1 cellular context compared by ENCODE assay signal in the genomic region with DNA sequence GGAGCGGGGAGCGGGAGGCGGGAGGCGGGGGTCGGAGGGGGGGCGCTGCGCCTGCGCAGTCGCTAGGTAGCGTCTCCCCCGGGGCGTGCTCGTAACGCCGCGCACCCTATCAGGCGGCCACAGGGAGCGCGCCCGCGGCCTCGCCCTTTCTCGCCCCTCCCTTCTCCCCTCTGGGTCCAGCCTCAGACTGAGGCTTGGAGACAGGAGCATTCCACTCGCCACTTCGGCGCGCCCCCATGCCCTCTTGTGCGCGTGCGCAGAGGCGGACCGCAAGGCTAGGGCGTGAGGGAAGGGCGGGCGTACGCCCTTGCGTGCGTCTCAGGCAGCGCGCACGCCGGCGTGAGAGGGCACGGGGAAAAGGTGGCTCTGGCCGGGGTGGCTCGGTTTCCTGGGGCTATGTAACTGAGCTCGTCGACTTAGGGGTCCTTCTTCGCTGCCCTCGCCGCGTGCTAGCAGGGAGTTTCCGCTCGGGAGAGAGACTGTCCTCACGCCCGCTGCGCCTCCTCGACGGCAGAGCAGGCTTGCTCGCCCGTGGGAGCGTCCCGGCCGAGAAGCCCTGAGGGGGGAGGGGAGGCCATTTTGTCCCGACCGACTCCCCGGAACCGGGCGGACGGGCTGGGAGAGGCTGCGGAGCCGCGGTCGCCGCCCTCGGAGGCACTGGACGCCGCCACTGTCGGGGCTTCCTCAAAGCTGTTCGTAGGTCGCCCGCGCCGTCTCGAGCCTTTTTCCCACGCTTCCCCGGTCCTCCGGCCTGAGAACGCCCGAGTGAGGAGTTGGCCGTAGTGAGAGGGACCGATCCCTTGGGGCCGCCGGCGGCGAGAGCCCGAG.
TF ChIP-seq lines count a peak whose summit lies in the region.

A gene (plus strand): TSS at position 316 of the 828 bp plus-strand sequence. CDS start 525 bp downstream, outside the sequence.

TF ChIP-seq in HepG2, 621 proteins besides CTCF, POLR2A, EP300 and RAD21 (continued from another document and continues in another):
- TF ChIP-seq, protein P1, sequence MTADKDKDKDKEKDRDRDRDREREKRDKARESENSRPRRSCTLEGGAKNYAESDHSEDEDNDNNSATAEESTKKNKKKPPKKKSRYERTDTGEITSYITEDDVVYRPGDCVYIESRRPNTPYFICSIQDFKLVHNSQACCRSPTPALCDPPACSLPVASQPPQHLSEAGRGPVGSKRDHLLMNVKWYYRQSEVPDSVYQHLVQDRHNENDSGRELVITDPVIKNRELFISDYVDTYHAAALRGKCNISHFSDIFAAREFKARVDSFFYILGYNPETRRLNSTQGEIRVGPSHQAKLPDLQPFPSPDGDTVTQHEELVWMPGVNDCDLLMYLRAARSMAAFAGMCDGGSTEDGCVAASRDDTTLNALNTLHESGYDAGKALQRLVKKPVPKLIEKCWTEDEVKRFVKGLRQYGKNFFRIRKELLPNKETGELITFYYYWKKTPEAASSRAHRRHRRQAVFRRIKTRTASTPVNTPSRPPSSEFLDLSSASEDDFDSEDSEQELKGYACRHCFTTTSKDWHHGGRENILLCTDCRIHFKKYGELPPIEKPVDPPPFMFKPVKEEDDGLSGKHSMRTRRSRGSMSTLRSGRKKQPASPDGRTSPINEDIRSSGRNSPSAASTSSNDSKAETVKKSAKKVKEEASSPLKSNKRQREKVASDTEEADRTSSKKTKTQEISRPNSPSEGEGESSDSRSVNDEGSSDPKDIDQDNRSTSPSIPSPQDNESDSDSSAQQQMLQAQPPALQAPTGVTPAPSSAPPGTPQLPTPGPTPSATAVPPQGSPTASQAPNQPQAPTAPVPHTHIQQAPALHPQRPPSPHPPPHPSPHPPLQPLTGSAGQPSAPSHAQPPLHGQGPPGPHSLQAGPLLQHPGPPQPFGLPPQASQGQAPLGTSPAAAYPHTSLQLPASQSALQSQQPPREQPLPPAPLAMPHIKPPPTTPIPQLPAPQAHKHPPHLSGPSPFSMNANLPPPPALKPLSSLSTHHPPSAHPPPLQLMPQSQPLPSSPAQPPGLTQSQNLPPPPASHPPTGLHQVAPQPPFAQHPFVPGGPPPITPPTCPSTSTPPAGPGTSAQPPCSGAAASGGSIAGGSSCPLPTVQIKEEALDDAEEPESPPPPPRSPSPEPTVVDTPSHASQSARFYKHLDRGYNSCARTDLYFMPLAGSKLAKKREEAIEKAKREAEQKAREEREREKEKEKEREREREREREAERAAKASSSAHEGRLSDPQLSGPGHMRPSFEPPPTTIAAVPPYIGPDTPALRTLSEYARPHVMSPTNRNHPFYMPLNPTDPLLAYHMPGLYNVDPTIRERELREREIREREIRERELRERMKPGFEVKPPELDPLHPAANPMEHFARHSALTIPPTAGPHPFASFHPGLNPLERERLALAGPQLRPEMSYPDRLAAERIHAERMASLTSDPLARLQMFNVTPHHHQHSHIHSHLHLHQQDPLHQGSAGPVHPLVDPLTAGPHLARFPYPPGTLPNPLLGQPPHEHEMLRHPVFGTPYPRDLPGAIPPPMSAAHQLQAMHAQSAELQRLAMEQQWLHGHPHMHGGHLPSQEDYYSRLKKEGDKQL (CRISPR knock-in tag; IDR thresholded peaks at IDR 0.05; ENCODE audit: low read depth), result 0 out of 2 replicates have a peak, but pooled peaks have one; percentile 24
- TF ChIP-seq, protein P2, sequence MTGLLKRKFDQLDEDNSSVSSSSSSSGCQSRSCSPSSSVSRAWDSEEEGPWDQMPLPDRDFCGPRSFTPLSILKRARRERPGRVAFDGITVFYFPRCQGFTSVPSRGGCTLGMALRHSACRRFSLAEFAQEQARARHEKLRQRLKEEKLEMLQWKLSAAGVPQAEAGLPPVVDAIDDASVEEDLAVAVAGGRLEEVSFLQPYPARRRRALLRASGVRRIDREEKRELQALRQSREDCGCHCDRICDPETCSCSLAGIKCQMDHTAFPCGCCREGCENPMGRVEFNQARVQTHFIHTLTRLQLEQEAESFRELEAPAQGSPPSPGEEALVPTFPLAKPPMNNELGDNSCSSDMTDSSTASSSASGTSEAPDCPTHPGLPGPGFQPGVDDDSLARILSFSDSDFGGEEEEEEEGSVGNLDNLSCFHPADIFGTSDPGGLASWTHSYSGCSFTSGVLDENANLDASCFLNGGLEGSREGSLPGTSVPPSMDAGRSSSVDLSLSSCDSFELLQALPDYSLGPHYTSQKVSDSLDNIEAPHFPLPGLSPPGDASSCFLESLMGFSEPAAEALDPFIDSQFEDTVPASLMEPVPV (CRISPR knock-in tag; IDR thresholded peaks at IDR 0.05), result no peak; the same call in none of the 2 replicates
- TF ChIP-seq SPEN (CRISPR knock-in tag; IDR thresholded peaks at IDR 0.05; ENCODE audit: low read depth), result peak; percentile 91
- TF ChIP-seq ZNF878 (CRISPR knock-in tag; IDR thresholded peaks at IDR 0.05), result no peak
- TF ChIP-seq SYNCRIP (IDR thresholded peaks at IDR 0.05; ENCODE audit: insufficient read depth, low read depth, low read length), result no peak
- TF ChIP-seq, protein P3, sequence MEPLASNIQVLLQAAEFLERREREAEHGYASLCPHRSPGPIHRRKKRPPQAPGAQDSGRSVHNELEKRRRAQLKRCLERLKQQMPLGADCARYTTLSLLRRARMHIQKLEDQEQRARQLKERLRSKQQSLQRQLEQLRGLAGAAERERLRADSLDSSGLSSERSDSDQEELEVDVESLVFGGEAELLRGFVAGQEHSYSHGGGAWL (CRISPR knock-in tag; IDR thresholded peaks at IDR 0.05), result peak; percentile 91
- TF ChIP-seq CREB1 (IDR thresholded peaks at IDR 0.05), result peak; percentile 55; the same call in 1 of the 2 replicates
- 0 out of 2 replicates have a peak, but pooled peaks have one; percentile 43 for TF ChIP-seq CREB1 (CRISPR knock-in tag; IDR thresholded peaks at IDR 0.05)
- TF ChIP-seq ZBTB1 (CRISPR knock-in tag; IDR thresholded peaks at IDR 0.05; ENCODE audit: borderline replicate concordance), result no peak
- TF ChIP-seq ZSCAN20 (CRISPR knock-in tag; IDR thresholded peaks at IDR 0.05; ENCODE audit: borderline replicate concordance), result peak; percentile 96; the same call in 1 of the 2 replicates
- peak; percentile 96 for TF ChIP-seq POLR2G (IDR thresholded peaks at IDR 0.05; ENCODE audit: low read depth, low read length)
- TF ChIP-seq, protein P4, sequence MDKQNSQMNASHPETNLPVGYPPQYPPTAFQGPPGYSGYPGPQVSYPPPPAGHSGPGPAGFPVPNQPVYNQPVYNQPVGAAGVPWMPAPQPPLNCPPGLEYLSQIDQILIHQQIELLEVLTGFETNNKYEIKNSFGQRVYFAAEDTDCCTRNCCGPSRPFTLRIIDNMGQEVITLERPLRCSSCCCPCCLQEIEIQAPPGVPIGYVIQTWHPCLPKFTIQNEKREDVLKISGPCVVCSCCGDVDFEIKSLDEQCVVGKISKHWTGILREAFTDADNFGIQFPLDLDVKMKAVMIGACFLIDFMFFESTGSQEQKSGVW (CRISPR knock-in tag; IDR thresholded peaks at IDR 0.05; ENCODE audit: borderline replicate concordance), result no peak
- TF ChIP-seq, protein P5, sequence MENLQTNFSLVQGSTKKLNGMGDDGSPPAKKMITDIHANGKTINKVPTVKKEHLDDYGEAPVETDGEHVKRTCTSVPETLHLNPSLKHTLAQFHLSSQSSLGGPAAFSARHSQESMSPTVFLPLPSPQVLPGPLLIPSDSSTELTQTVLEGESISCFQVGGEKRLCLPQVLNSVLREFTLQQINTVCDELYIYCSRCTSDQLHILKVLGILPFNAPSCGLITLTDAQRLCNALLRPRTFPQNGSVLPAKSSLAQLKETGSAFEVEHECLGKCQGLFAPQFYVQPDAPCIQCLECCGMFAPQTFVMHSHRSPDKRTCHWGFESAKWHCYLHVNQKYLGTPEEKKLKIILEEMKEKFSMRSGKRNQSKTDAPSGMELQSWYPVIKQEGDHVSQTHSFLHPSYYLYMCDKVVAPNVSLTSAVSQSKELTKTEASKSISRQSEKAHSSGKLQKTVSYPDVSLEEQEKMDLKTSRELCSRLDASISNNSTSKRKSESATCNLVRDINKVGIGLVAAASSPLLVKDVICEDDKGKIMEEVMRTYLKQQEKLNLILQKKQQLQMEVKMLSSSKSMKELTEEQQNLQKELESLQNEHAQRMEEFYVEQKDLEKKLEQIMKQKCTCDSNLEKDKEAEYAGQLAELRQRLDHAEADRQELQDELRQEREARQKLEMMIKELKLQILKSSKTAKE (CRISPR knock-in tag; IDR thresholded peaks at IDR 0.05; ENCODE audit: borderline replicate concordance), result no peak
- TF ChIP-seq ZNF709 (CRISPR knock-in tag; IDR thresholded peaks at IDR 0.05), result peak; percentile 94
- TF ChIP-seq RXRA (CRISPR knock-in tag; IDR thresholded peaks at IDR 0.05), result peak; percentile 88
- TF ChIP-seq MATR3 (CRISPR knock-in tag; IDR thresholded peaks at IDR 0.05), result no peak
- TF ChIP-seq, protein P6, sequence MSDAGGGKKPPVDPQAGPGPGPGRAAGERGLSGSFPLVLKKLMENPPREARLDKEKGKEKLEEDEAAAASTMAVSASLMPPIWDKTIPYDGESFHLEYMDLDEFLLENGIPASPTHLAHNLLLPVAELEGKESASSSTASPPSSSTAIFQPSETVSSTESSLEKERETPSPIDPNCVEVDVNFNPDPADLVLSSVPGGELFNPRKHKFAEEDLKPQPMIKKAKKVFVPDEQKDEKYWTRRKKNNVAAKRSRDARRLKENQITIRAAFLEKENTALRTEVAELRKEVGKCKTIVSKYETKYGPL (CRISPR knock-in tag; IDR thresholded peaks at IDR 0.05), result peak; percentile 81
- TF ChIP-seq, protein P7, sequence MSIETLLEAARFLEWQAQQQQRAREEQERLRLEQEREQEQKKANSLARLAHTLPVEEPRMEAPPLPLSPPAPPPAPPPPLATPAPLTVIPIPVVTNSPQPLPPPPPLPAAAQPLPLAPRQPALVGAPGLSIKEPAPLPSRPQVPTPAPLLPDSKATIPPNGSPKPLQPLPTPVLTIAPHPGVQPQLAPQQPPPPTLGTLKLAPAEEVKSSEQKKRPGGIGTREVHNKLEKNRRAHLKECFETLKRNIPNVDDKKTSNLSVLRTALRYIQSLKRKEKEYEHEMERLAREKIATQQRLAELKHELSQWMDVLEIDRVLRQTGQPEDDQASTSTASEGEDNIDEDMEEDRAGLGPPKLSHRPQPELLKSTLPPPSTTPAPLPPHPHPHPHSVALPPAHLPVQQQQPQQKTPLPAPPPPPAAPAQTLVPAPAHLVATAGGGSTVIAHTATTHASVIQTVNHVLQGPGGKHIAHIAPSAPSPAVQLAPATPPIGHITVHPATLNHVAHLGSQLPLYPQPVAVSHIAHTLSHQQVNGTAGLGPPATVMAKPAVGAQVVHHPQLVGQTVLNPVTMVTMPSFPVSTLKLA (IDR thresholded peaks at IDR 0.05), result peak; percentile 76
- TF ChIP-seq ZNF598 (CRISPR knock-in tag; IDR thresholded peaks at IDR 0.05; ENCODE audit: borderline replicate concordance), result no peak; the same call in 1 of the 2 replicates
- TF ChIP-seq RARG (CRISPR knock-in tag; IDR thresholded peaks at IDR 0.05; ENCODE audit: low read depth), result no peak
- no peak for TF ChIP-seq ZNF567 (CRISPR knock-in tag; IDR thresholded peaks at IDR 0.05; ENCODE audit: borderline replicate concordance)
- no peak; the same call in 1 of the 2 replicates for TF ChIP-seq ZNF460 (CRISPR knock-in tag; IDR thresholded peaks at IDR 0.05; ENCODE audit: borderline replicate concordance)
- TF ChIP-seq CBX1 (IDR thresholded peaks at IDR 0.05; ENCODE audit: low read depth), result peak; percentile 89
- TF ChIP-seq DMAP1 (CRISPR knock-in tag; IDR thresholded peaks at IDR 0.05), result peak; percentile 94
- TF ChIP-seq, protein P8, sequence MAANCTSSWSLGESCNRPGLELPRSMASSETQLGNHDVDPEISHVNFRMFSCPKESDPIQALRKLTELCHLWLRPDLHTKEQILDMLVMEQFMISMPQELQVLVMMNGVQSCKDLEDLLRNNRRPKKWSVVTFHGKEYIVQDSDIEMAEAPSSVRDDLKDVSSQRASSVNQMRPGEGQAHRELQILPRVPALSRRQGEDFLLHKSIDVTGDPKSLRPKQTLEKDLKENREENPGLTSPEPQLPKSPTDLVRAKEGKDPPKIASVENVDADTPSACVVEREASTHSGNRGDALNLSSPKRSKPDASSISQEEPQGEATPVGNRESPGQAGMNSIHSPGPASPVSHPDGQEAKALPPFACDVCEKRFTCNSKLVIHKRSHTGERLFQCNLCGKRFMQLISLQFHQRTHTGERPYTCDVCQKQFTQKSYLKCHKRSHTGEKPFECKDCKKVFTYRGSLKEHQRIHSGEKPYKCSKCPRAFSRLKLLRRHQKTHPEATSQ (CRISPR knock-in tag; IDR thresholded peaks at IDR 0.05; ENCODE audit: borderline replicate concordance), result 0 out of 2 replicates have a peak, but pooled peaks have one; percentile 49
- no peak; the same call in 1 of the 2 replicates for TF ChIP-seq ZNF652 (CRISPR knock-in tag; IDR thresholded peaks at IDR 0.05; ENCODE audit: borderline replicate concordance, low read depth)
- TF ChIP-seq, protein P9, sequence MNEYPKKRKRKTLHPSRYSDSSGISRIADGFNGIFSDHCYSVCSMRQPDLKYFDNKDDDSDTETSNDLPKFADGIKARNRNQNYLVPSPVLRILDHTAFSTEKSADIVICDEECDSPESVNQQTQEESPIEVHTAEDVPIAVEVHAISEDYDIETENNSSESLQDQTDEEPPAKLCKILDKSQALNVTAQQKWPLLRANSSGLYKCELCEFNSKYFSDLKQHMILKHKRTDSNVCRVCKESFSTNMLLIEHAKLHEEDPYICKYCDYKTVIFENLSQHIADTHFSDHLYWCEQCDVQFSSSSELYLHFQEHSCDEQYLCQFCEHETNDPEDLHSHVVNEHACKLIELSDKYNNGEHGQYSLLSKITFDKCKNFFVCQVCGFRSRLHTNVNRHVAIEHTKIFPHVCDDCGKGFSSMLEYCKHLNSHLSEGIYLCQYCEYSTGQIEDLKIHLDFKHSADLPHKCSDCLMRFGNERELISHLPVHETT (CRISPR knock-in tag; conservative IDR thresholded peaks at IDR 0.05), result peak; percentile 80
- TF ChIP-seq ERF (CRISPR knock-in tag; IDR thresholded peaks at IDR 0.05), result peak; percentile 93
- TF ChIP-seq ISX (CRISPR knock-in tag; conservative IDR thresholded peaks at IDR 0.05), result peak; percentile 78; the same call in 1 of the 2 replicates
- 0 out of 2 replicates have a peak, but pooled peaks have one; percentile 61 for TF ChIP-seq SIX1 (CRISPR knock-in tag; IDR thresholded peaks at IDR 0.05; ENCODE audit: borderline replicate concordance)
- TF ChIP-seq, protein P10, sequence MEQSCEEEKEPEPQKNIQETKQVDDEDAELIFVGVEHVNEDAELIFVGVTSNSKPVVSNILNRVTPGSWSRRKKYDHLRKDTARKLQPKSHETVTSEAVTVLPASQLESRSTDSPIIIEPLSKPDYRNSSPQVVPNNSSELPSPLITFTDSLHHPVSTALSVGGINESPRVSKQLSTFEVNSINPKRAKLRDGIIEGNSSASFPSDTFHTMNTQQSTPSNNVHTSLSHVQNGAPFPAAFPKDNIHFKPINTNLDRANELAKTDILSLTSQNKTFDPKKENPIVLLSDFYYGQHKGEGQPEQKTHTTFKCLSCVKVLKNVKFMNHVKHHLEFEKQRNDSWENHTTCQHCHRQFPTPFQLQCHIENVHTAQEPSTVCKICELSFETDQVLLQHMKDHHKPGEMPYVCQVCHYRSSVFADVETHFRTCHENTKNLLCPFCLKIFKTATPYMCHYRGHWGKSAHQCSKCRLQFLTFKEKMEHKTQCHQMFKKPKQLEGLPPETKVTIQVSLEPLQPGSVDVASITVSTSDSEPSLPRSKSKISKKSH (CRISPR knock-in tag; IDR thresholded peaks at IDR 0.05; ENCODE audit: borderline replicate concordance), result peak; percentile 92
- TF ChIP-seq, protein P11, sequence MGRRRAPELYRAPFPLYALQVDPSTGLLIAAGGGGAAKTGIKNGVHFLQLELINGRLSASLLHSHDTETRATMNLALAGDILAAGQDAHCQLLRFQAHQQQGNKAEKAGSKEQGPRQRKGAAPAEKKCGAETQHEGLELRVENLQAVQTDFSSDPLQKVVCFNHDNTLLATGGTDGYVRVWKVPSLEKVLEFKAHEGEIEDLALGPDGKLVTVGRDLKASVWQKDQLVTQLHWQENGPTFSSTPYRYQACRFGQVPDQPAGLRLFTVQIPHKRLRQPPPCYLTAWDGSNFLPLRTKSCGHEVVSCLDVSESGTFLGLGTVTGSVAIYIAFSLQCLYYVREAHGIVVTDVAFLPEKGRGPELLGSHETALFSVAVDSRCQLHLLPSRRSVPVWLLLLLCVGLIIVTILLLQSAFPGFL (CRISPR knock-in tag; IDR thresholded peaks at IDR 0.05), result no peak
- no peak for TF ChIP-seq CCAR2 (optimal IDR thresholded peaks at IDR 0.05; ENCODE audit: low read depth, low read length)
